Comparison of ENCODE assay signal across 1 cellular context in genomic region chr1:172581779-172582178, GRCh38.
TF ChIP-seq lines count a peak whose summit lies in the region.

No MANE protein-coding gene starts in this region.

TF ChIP-seq in endothelial cell of umbilical vein, 7 proteins besides CTCF, POLR2A, EP300 and RAD21 (continued from another document):
- TF ChIP-seq MAX (IDR thresholded peaks at IDR 0.05; ENCODE audit: insufficient read depth, insufficient read length) = no peak
- TF ChIP-seq POLR2AphosphoS5 (IDR thresholded peaks at IDR 0.05; ENCODE audit: insufficient read depth, low read depth, low read length) = no peak
- no peak for TF ChIP-seq MYC (IDR thresholded peaks at IDR 0.05; ENCODE audit: low read depth, low read length)
- TF ChIP-seq FOS (IDR thresholded peaks at IDR 0.05; ENCODE audit: borderline replicate concordance, insufficient read depth, low read length) = no peak
- TF ChIP-seq GATA2 (IDR thresholded peaks at IDR 0.05; ENCODE audit: insufficient read depth, insufficient read length, low read depth, low read length) = no peak
